ENCODE assay signal across 9 cellular contexts in the genomic region with DNA sequence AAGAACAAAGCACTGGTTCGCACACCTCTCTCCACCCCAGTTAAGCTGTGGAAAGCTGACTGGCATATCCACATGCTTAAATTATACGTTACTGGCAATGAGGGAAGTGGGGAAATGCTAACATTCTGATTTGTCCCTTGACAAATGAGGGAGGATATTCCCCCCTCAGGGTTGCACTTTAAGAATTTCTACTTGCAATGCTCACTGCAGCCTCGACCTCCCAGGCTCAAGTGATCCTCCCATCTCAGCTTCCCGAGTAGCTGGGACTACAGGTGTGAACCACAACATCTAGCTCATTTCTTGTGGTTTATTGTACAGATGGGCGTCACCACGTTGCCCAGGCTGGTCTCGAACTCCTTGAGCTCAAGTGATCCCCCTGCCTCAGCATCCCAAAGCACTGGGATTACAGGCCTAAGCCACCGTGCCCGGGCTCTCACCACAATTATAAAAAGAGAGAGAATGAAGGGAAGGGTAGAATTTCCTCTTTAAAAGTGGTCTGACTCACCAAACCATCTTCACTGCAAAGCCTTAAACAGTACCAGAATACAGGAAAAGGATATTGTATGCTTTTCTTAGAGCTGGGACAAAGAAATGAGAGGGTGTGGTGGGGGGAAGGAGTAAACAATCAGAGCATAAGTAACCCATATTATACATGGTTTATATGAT. TPM values are rescaled to one million over a fixed set of nuclear protein-coding genes. Genes with fewer than 3 reads are reported as not detected.
DNase-seq lines count a peak whose midpoint lies in the region; ATAC-seq and TF ChIP-seq lines count a peak whose summit lies in the region.
"Had no signal": no experiment of that assay in that cellular context is flagged by ENCODE, and none has a peak within 500 bp of the region (broad histone marks: within the 10 kb centered on the region; RNA-seq: fewer than 3 reads in every experiment).

No MANE protein-coding gene starts in this region.

- no peak for TF ChIP-seq RAD21 in SK-N-SH (IDR thresholded peaks at IDR 0.05; ENCODE audit: low read length)

- H3K4me3 ChIP-seq in HFF-Myc (replicated peaks; ENCODE audit: low read depth, low read length) (no peak overlapping the region), SK-N-SH (ENCODE audit: low read depth in 2 of 2, low read length in 1 of 2) (no peak overlapping the region), endocrine pancreas (ENCODE audit: control insufficient read depth, insufficient read depth, low read length) (peak overlapping the region; percentile 41)

- peak overlapping the region in 1 of 2 experiments; percentile 20; a peak in 2 of 4 replicates for H3K27ac ChIP-seq in SK-N-SH (ENCODE audit: low read depth in 2 of 2, low read length in 1 of 2)

- CTCF ChIA-PET in SK-N-SH (lab: Yijun Ruan, JAX) = interaction anchor here (0.8 kb wide), 1 partner anchor 110 kb away, joined by 4 read pairs; no protein-coding TSS in a partner anchor

- TF ChIP-seq EP300 in SK-N-SH (IDR thresholded peaks at IDR 0.05; ENCODE audit: borderline replicate concordance in 1 of 2, low read depth in 1 of 2, low read length in 1 of 2) = no peak

- H3K9me2 ChIP-seq in SK-N-SH = no peaks in the 10 kb centered on the region

- H3K79me2 ChIP-seq in SK-N-SH (ENCODE audit: insufficient read depth) = peaks cover 100% of the 10 kb centered on the region

- TF ChIP-seq CTCF in HFF-Myc (IDR thresholded peaks at IDR 0.05; ENCODE audit: low read depth, low read length, missing control alignments) (no peak), SK-N-SH (IDR thresholded peaks at IDR 0.05) (no peak)

- H3K27me3 ChIP-seq in SK-N-SH (ENCODE audit: insufficient read depth) (no peaks in the 10 kb centered on the region), endocrine pancreas (ENCODE audit: control insufficient read depth, insufficient read depth, low read length) (no peaks in the 10 kb centered on the region)

- no peak overlapping the region for H2AFZ ChIP-seq in SK-N-SH (ENCODE audit: low read depth)

- peaks cover 16% of the 10 kb centered on the region for H3F3A ChIP-seq in SK-N-SH (replicated peaks; ENCODE audit: insufficient read depth)

- POLR2A ChIA-PET in SK-N-SH (lab: Yijun Ruan, JAX) = no interaction called here

- 89% methylated on average over 9 of the region's 9 CpGs for WGBS in SK-N-SH (ENCODE audit: low lambda C conversion rate)

- peaks cover 100% of the 10 kb centered on the region for H4K20me1 ChIP-seq in SK-N-SH (ENCODE audit: insufficient read depth)

- peaks cover 27 to 53% of the 10 kb centered on the region in 2 experiments; a peak in 3 of 4 replicates for H3K4me1 ChIP-seq in SK-N-SH (ENCODE audit: control insufficient read depth in 1 of 2, insufficient read depth in 2 of 2, low read depth in 1 of 2, low read length in 1 of 2)
- peaks cover 55% of the 10 kb centered on the region for H3K4me1 ChIP-seq in endocrine pancreas (ENCODE audit: control insufficient read depth, insufficient read depth, low read length)

- peak overlapping the region; percentile 20 for H3K4me2 ChIP-seq in SK-N-SH

- H3K9me3 ChIP-seq in SK-N-SH = no peaks in the 10 kb centered on the region
- H3K9me3 ChIP-seq in endocrine pancreas (ENCODE audit: control insufficient read depth, low read length) = no peaks in the 10 kb centered on the region

- H3K36me3 ChIP-seq in SK-N-SH (replicated peaks in 1 of 2; ENCODE audit: control insufficient read depth in 1 of 2, insufficient read depth in 2 of 2, low read length in 1 of 2) (no peaks in the 10 kb centered on the region), endocrine pancreas (ENCODE audit: control insufficient read depth, insufficient read depth, low read length) (no peaks in the 10 kb centered on the region)

- no peak for ATAC-seq in GM21447 (IDR thresholded peaks at IDR 0.05; ENCODE audit: unreplicated experiment)
- ATAC-seq: activated CD4-positive, CD25-positive, alpha-beta regulatory T cell treated with anti-CD3 and anti-CD28 coated beads, Interleukin-2, amount 50 U/mL, for 24 hours had no signal

- DNase-seq in HFF-Myc (ENCODE audit: extremely low read depth, low read depth) (peak; percentile 37), SK-N-SH (no peak), putamen (ENCODE audit: low spot score) (peak; percentile 16), superior temporal gyrus (ENCODE audit: extremely low spot score) (no peak), GF-D8 (lab: John Stamatoyannopoulos, UW) (no peak), mucosa of gallbladder (ENCODE audit: low spot score) (no peak)

- H3K9ac ChIP-seq in SK-N-SH (no peak overlapping the region), endocrine pancreas (ENCODE audit: control insufficient read depth, insufficient read depth, low read length) (no peak overlapping the region)

TF ChIP-seq in SK-N-SH, 30 proteins besides CTCF, POLR2A, EP300 and RAD21:
- TF ChIP-seq GABPA (IDR thresholded peaks at IDR 0.05; ENCODE audit: low read depth) (no peak), FOSL2 (IDR thresholded peaks at IDR 0.05; ENCODE audit: borderline replicate concordance, low read depth) (peak; percentile 33; the same call in 1 of the 2 replicates), USF2 (IDR thresholded peaks at IDR 0.05; ENCODE audit: borderline replicate concordance, low read depth, low read length) (no peak), CHD2 (IDR thresholded peaks at IDR 0.05; ENCODE audit: low read length, partially characterized antibody) (no peak)

RNA-seq across cellular contexts. Expression of gene KANSL1, which starts 38.9 kb away (rescaled TPM):
- 10.0 and 11.9 TPM in 2 replicates for polyA plus RNA-seq in SK-N-SH (2012; rRNA removed)
- polyA plus RNA-seq in SK-N-SH (2012; cell fraction: cytosol; rRNA removed) = 7.2 and 9.3 TPM in 2 replicates
- 48.5 and 48.8 TPM in 2 replicates for polyA plus RNA-seq in SK-N-SH (2012; cell fraction: nucleus; rRNA removed)
- total RNA-seq in mucosa of gallbladder = 88.1 TPM

Comparison
In these comparisons a context has a peak if more than half of its experiments do, and no peak if none do; other contexts are left out.
1. DNase-seq: peak in HFF-Myc (single experiment) and putamen (single experiment); none in SK-N-SH (single experiment), superior temporal gyrus (single experiment), GF-D8 (single experiment) and mucosa of gallbladder (single experiment).